7 cellular contexts compared by ENCODE assay signal in genomic region chr13:54132720-54133119, GRCh38.
A peak's percentile ranks its signal among the peaks of the same experiment; 100 is the strongest.
DNase-seq lines count a peak whose midpoint lies in the region; TF ChIP-seq lines count a peak whose summit lies in the region.
"Not testable (repeated sequence)": the region's sequence is repeated elsewhere in the genome, so short reads cannot be mapped to it uniquely, and the experiment has no call there.

No MANE protein-coding gene starts in this region.

- peak overlapping the region; percentile 98 for H2BK120ac ChIP-seq in mesendoderm (ENCODE audit: low read depth, low read length)

- not testable (repeated sequence) for H3K27ac Mint-ChIP-seq in chondrocyte (ENCODE audit: unreplicated experiment); endothelial cell (ENCODE audit: unreplicated experiment)

- not testable (repeated sequence) for H4K5ac ChIP-seq in mesendoderm (ENCODE audit: low read length)

- H2BK15ac ChIP-seq in mesendoderm (replicated peaks; ENCODE audit: low read depth), result not testable (repeated sequence)

- H3K4me1 ChIP-seq in HUES6 (ENCODE audit: control insufficient read depth, insufficient read depth, low read length), result peaks cover 44% of the 10 kb centered on the region
- H3K4me1 ChIP-seq in mesendoderm (ENCODE audit: control insufficient read depth, low read depth, low read length), result not testable (repeated sequence)

- not testable (repeated sequence) for H3K36me3 ChIP-seq in H7 (replicated peaks; ENCODE audit: control insufficient read depth, insufficient read depth, low read length); mesendoderm (ENCODE audit: control insufficient read depth, insufficient read depth, low read length)
- H3K36me3 ChIP-seq in HUES6 (ENCODE audit: control insufficient read depth, insufficient read depth, low read length), result peaks cover 34% of the 10 kb centered on the region

- H2BK5ac ChIP-seq in mesendoderm (ENCODE audit: low read length), result peak overlapping the region; percentile 92

- H3K56ac ChIP-seq in mesendoderm (ENCODE audit: low read length), result peak overlapping the region; percentile 73

- H3K4me1 Mint-ChIP-seq in chondrocyte (ENCODE audit: low read depth); endothelial cell (ENCODE audit: unreplicated experiment): not testable (repeated sequence)

- not testable (repeated sequence) for H3K23ac ChIP-seq in mesendoderm (ENCODE audit: low read length)

- H3K9ac ChIP-seq in HUES6 (ENCODE audit: low read length), result peak overlapping the region; percentile 91
- H3K9ac ChIP-seq in mesendoderm (ENCODE audit: low read length), result peak overlapping the region; percentile 40

- H3K9me3 ChIP-seq in HUES6 (ENCODE audit: control insufficient read depth, insufficient read depth, low read depth, low read length), result not testable (repeated sequence)

- not testable (repeated sequence) for H3K27me3 ChIP-seq in H7 (ENCODE audit: control insufficient read depth, insufficient read depth, low read length); HUES6 (ENCODE audit: control insufficient read depth, insufficient read depth, low read length); mesendoderm (ENCODE audit: insufficient read depth, low read length, poor library complexity)

- peak; percentile 44 for DNase-seq in ELF-1 (ENCODE audit: low read depth, low spot score)
- not testable (repeated sequence) for DNase-seq in H7; endothelial cell (ENCODE audit: low spot score)
- DNase-seq in chondrocyte (ENCODE audit: low spot score), result peak; percentile 41
- DNase-seq in mesendoderm, result peak; percentile 67

- H3K4me2 ChIP-seq in mesendoderm (ENCODE audit: low read length), result not testable (repeated sequence)

- not testable (repeated sequence) for H3K36me3 Mint-ChIP-seq in chondrocyte (ENCODE audit: low read depth); endothelial cell (ENCODE audit: low read depth, unreplicated experiment)

- not testable (repeated sequence) for H2AK5ac ChIP-seq in mesendoderm (ENCODE audit: low read length)

- H3K18ac ChIP-seq in mesendoderm (ENCODE audit: low read length), result peak overlapping the region; percentile 99

- not testable (repeated sequence) for H3K79me1 ChIP-seq in mesendoderm (ENCODE audit: low read length)

- H3K4me3 ChIP-seq in H7 (ENCODE audit: insufficient read depth, low read depth, low read length) (peak overlapping the region; percentile 47), HUES6 (ENCODE audit: low read depth, low read length) (peak overlapping the region; percentile 55), iPS-11a (ENCODE audit: low read depth, low read length) (peak overlapping the region; percentile 47)
- not testable (repeated sequence) for H3K4me3 ChIP-seq in mesendoderm (ENCODE audit: low read length)

- no CpG with 5 or more reads among the region's 9 CpGs for WGBS in mesendoderm (ENCODE audit: extremely low coverage, insufficient coverage, low lambda C conversion rate)

- not testable (repeated sequence) for H3K9me3 Mint-ChIP-seq in chondrocyte (ENCODE audit: low read depth); endothelial cell (ENCODE audit: unreplicated experiment)

- H3K27me3 Mint-ChIP-seq in chondrocyte (ENCODE audit: low read depth); endothelial cell (ENCODE audit: unreplicated experiment): not testable (repeated sequence)

- H3K27ac ChIP-seq in HUES6 (ENCODE audit: low read depth, low read length) (peak overlapping the region; percentile 82), mesendoderm (ENCODE audit: low read depth, low read length) (peak overlapping the region; percentile 92)

- H3K79me2 ChIP-seq in mesendoderm (ENCODE audit: control insufficient read depth, insufficient read depth, low read length), result not testable (repeated sequence)

- H4K8ac ChIP-seq in mesendoderm (ENCODE audit: low read depth, low read length), result not testable (repeated sequence)

- peak overlapping the region; percentile 93 for H3K4ac ChIP-seq in mesendoderm (ENCODE audit: low read depth, low read length)

- TF ChIP-seq CTCF in chondrocyte (IDR thresholded peaks at IDR 0.05); endothelial cell (IDR thresholded peaks at IDR 0.05; ENCODE audit: unreplicated experiment): not testable (repeated sequence)

- H3K4me3 Mint-ChIP-seq in chondrocyte (ENCODE audit: unreplicated experiment), result not testable (repeated sequence)
- peak overlapping the region; percentile 61 for H3K4me3 Mint-ChIP-seq in endothelial cell (ENCODE audit: unreplicated experiment)
